Comparison of ENCODE assay signal across 20 cellular contexts in the genomic region with DNA sequence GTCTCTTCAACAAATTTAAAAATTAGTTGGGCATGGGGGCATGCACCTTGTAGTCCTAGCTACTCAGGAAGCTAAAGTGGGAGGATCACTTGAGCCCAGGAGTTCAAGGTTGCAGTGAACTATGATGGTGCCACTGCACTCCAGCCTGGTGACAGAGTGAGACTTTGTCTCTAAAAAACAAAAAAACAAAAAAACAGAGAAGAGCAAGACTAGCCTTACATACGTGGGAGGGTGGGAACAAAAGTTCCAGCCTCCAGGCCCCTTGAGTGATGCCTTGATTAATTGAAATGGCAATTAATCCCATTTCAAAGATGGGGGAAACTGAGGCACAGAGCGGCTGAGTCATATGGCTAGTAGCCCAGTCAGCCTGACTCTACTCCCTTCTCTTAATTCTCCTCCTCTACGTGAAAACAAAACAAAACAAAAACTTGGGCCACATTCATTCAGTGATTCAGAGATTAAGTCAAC. TPM values are rescaled to one million over a fixed set of nuclear protein-coding genes. Genes with fewer than 3 reads are reported as not detected.
DNase-seq lines count a peak whose midpoint lies in the region; ATAC-seq, FAIRE-seq and TF ChIP-seq lines count a peak whose summit lies in the region.
"Had no signal": no experiment of that assay in that cellular context is flagged by ENCODE, and none has a peak within 500 bp of the region (broad histone marks: within the 10 kb centered on the region; RNA-seq: fewer than 3 reads in every experiment).

No MANE protein-coding gene starts in this region.

- peaks cover 8% of the 10 kb centered on the region for H4K20me1 ChIP-seq in neural progenitor cell (ENCODE audit: low read depth)

- H3K4me1 ChIP-seq in A549, result peaks cover 24% of the 10 kb centered on the region
- H3K4me1 ChIP-seq in neural progenitor cell, result peaks cover 38% of the 10 kb centered on the region

- H3K9me3 Mint-ChIP-seq in HFFc6 (no peaks in the 10 kb centered on the region), neural progenitor cell (no peaks in the 10 kb centered on the region)

- H3K27me3 Mint-ChIP-seq in HFFc6 (ENCODE audit: insufficient read depth), result peaks cover 23% of the 10 kb centered on the region
- H3K27me3 Mint-ChIP-seq in neural progenitor cell (ENCODE audit: insufficient read depth, low read depth), result peaks cover 13% of the 10 kb centered on the region

- no peak overlapping the region for H3K4me2 ChIP-seq in A549
- no peak overlapping the region for H3K4me2 ChIP-seq in neural progenitor cell

- peaks cover 4% of the 10 kb centered on the region for H3K79me2 ChIP-seq in neural progenitor cell (ENCODE audit: low read depth)

- H3K36me3 Mint-ChIP-seq in HFFc6 (ENCODE audit: low read depth), result no peaks in the 10 kb centered on the region
- H3K36me3 Mint-ChIP-seq in neural progenitor cell, result no peaks in the 10 kb centered on the region
- H3K36me3 Mint-ChIP-seq: CD4-positive, CD25-positive, alpha-beta regulatory T cell had no signal

- in situ Hi-C loops in astrocyte of the spinal cord (cut with HindIII; ENCODE audit: low sequenced_read_pairs), result no loop called here

- H3K4me3 Mint-ChIP-seq in HFFc6, result no peak overlapping the region
- H3K4me3 Mint-ChIP-seq in neural progenitor cell, result peak overlapping the region; percentile 27
- H3K4me3 Mint-ChIP-seq: CD4-positive, CD25-positive, alpha-beta regulatory T cell had no signal

- H3K36me3 ChIP-seq in neural progenitor cell, result no peaks in the 10 kb centered on the region

- no peak for TF ChIP-seq RAD21 in A549 (conservative IDR thresholded peaks at IDR 0.05 in 1 of 2, IDR thresholded peaks at IDR 0.05 in 1 of 2)

- no peak for TF ChIP-seq EP300 in A549 (IDR thresholded peaks at IDR 0.05)

- H3K27ac Mint-ChIP-seq in HFFc6, result peak overlapping the region; percentile 56; the same call in 1 of the 2 replicates
- peak overlapping the region; percentile 9 for H3K27ac Mint-ChIP-seq in neural progenitor cell
- H3K27ac Mint-ChIP-seq: CD4-positive, CD25-positive, alpha-beta regulatory T cell; IgD-negative memory B cell had no signal

- WGBS in A549 (ENCODE audit: missing lambda C conversion rate), result 36% methylated on average over 3 of the region's 3 CpGs

- no peak for FAIRE-seq in A549 (lab: Jason Lieb, UNC)
- FAIRE-seq: A204.1, GM12891 had no signal

- H3K9ac ChIP-seq in neural progenitor cell, result no peak overlapping the region

- H3K4me3 ChIP-seq in A549 (no peak overlapping the region), astrocyte of the spinal cord (ENCODE audit: low read depth, low read length) (no peak overlapping the region), neural progenitor cell (no peak overlapping the region)

- no peak for DNase-seq in A549 (ENCODE audit: low read depth in 1 of 2, low spot score in 1 of 2)
- DNase-seq in HFFc6, result no peak
- DNase-seq in astrocyte of the spinal cord (ENCODE audit: low read depth, low spot score), result peak; percentile 51
- DNase-seq in neural progenitor cell (ENCODE audit: low spot score), result no peak
- DNase-seq in DMS53 treated with DMSO at 0.1 percent for 48 hours (lab: John Stamatoyannopoulos, UW; ENCODE audit: unreplicated experiment), result no peak
- DNase-seq in activated CD8-positive, alpha-beta memory T cell treated with anti-CD3 and anti-CD28 coated beads, Interleukin-2, amount 50 U/mL, for 4 hours, result no peak
- DNase-seq: CD4-positive, CD25-positive, alpha-beta regulatory T cell; COR-L47; GOT3; MV-4-11; NCI-H1694; NCI-H2081; NCI-H2171 treated with DMSO at 0.1 percent for 48 hours; NCI-H526; SHP77 had no signal

- POLR2A ChIA-PET in A549 (lab: Yijun Ruan, JAX), result no interaction called here

- H2AFZ ChIP-seq in neural progenitor cell (replicated peaks), result no peak overlapping the region

- H3F3A ChIP-seq in neural progenitor cell (ENCODE audit: low read depth), result peaks cover 42% of the 10 kb centered on the region

- peaks cover 38% of the 10 kb centered on the region for H3K27me3 ChIP-seq in neural progenitor cell
- H3K27me3 ChIP-seq: BE2C had no signal

- H3K9me3 ChIP-seq in A549 (no peaks in the 10 kb centered on the region), neural progenitor cell (ENCODE audit: low read depth) (no peaks in the 10 kb centered on the region)
- H3K9me3 ChIP-seq: BE2C had no signal

- CTCF ChIA-PET in A549 (lab: Yijun Ruan, JAX), result interaction anchor here (1.0 to 1.4 kb wide), 2 partner anchors 112 to 135 kb away, joined by 3 to 5 read pairs; no protein-coding TSS in a partner anchor

- ATAC-seq in A549 (no peak; a peak in 1 of 6 replicates), GM21447 (IDR thresholded peaks at IDR 0.05; ENCODE audit: unreplicated experiment) (no peak)

- TF ChIP-seq POLR2A in A549 (IDR thresholded peaks at IDR 0.05; ENCODE audit: low read length), result no peak

- H3K27ac ChIP-seq in A549 (no peak overlapping the region), neural progenitor cell (no peak overlapping the region)

- no peak for TF ChIP-seq CTCF in A549 (IDR thresholded peaks at IDR 0.05)
- TF ChIP-seq CTCF in HFFc6 (IDR thresholded peaks at IDR 0.05), result no peak
- TF ChIP-seq CTCF in astrocyte of the spinal cord (IDR thresholded peaks at IDR 0.05; ENCODE audit: low read depth, low read length), result no peak
- TF ChIP-seq CTCF in neural progenitor cell (IDR thresholded peaks at IDR 0.05), result no peak

- peaks cover 11% of the 10 kb centered on the region for H3K4me1 Mint-ChIP-seq in HFFc6 (ENCODE audit: low read depth)
- H3K4me1 Mint-ChIP-seq in neural progenitor cell, result peaks cover 47% of the 10 kb centered on the region

TF ChIP-seq in A549, 52 proteins besides CTCF, POLR2A, EP300 and RAD21:
- TF ChIP-seq ZFP36 (IDR thresholded peaks at IDR 0.05; ENCODE audit: borderline replicate concordance, partially characterized antibody) (no peak), TP53 (CRISPR knock-in tag; IDR thresholded peaks at IDR 0.05) (no peak), MAFK (IDR thresholded peaks at IDR 0.05; ENCODE audit: partially characterized antibody) (no peak), MAX (IDR thresholded peaks at IDR 0.05) (no peak), RNF2 (IDR thresholded peaks at IDR 0.05; ENCODE audit: borderline replicate concordance, low read depth) (no peak), FOSL2 (IDR thresholded peaks at IDR 0.05) (0 out of 2 replicates have a peak, but pooled peaks have one; percentile 6), FOSL2 (CRISPR knock-in tag; IDR thresholded peaks at IDR 0.05) (peak; percentile 74)

RNA-seq across cellular contexts. Expression of gene FAM222A, which starts 3.3 kb away (rescaled TPM):
- 0.97 and 0.98 TPM in 2 replicates for polyA plus RNA-seq in A549 (2011; rRNA removed)
- polyA plus RNA-seq in A549 (2012; cell fraction: cytosol; rRNA removed), result 3.2 and 6.2 TPM in 2 replicates
- 2.5 and 4.6 TPM in 2 replicates for polyA plus RNA-seq in A549 (2012; cell fraction: nucleus; rRNA removed)
- polyA plus RNA-seq in A549 (2017; fragmentation: RNase III; extraction: RNeasy Plus Mini Kit Qiagen cat#74134 plus additional on column Dnase treatment), result 3.0 to 3.3 TPM (median 3.2 TPM) in 3 replicates
- 1.2 and 1.5 TPM in 2 replicates for polyA minus RNA-seq in A549 (2011; rRNA and poly(A)+ RNA removed)
- total RNA-seq in HFFc6 (2021; fragmentation: NEBNext Ultra II Directional; extraction: Animal tissue kit (Norgen Biotek cat#: 25700)), result under 1 TPM; 0.46 to 0.65 (median 0.64) TPM
- 2.5 and 10.6 TPM in 2 replicates for total RNA-seq in neural progenitor cell (ENCODE audit: low replicate concordance)
